1 cellular context compared by ENCODE assay signal in the genomic region with DNA sequence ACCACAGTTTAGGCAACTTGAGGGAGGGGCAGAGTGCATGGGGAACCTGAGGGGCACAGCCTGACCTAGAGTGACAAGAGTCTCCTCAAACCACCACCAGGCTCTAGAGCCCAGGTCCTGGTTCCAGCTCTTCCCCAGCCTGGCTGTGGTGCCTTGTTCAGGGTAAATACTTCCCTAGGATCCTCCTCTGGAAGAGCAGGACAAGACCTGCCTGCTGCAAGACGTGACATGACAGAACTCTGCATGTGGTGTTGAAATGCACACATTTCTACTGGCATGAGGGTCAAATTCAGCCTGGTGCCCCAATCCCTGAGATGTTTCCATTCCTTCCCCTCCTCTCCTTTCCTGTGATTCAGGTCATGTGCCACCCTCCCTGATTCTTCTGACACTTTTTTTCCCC.
TF ChIP-seq lines count a peak whose summit lies in the region.

No MANE protein-coding gene starts in this region.

TF ChIP-seq in WTC11, 78 proteins besides CTCF, POLR2A, EP300 and RAD21:
- TF ChIP-seq SMAD4 (CRISPR knock-in tag; IDR thresholded peaks at IDR 0.05) = no peak
- TF ChIP-seq CDX4 (CRISPR knock-in tag; IDR thresholded peaks at IDR 0.05; ENCODE audit: borderline replicate concordance) = no peak
- no peak for TF ChIP-seq CREB1 (CRISPR knock-in tag; IDR thresholded peaks at IDR 0.05)
- TF ChIP-seq KAT7 (CRISPR knock-in tag; IDR thresholded peaks at IDR 0.05; ENCODE audit: borderline replicate concordance) = no peak
- TF ChIP-seq CREM (CRISPR knock-in tag; IDR thresholded peaks at IDR 0.05) = no peak
- TF ChIP-seq, protein P1, sequence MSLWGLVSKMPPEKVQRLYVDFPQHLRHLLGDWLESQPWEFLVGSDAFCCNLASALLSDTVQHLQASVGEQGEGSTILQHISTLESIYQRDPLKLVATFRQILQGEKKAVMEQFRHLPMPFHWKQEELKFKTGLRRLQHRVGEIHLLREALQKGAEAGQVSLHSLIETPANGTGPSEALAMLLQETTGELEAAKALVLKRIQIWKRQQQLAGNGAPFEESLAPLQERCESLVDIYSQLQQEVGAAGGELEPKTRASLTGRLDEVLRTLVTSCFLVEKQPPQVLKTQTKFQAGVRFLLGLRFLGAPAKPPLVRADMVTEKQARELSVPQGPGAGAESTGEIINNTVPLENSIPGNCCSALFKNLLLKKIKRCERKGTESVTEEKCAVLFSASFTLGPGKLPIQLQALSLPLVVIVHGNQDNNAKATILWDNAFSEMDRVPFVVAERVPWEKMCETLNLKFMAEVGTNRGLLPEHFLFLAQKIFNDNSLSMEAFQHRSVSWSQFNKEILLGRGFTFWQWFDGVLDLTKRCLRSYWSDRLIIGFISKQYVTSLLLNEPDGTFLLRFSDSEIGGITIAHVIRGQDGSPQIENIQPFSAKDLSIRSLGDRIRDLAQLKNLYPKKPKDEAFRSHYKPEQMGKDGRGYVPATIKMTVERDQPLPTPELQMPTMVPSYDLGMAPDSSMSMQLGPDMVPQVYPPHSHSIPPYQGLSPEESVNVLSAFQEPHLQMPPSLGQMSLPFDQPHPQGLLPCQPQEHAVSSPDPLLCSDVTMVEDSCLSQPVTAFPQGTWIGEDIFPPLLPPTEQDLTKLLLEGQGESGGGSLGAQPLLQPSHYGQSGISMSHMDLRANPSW (CRISPR knock-in tag; conservative IDR thresholded peaks at IDR 0.05; ENCODE audit: low read depth) = no peak
- no peak for TF ChIP-seq GRHL2 (CRISPR knock-in tag; IDR thresholded peaks at IDR 0.05; ENCODE audit: insufficient replicate concordance, severe bottlenecking)
- TF ChIP-seq ZNF232 (CRISPR knock-in tag; IDR thresholded peaks at IDR 0.05) = no peak
- no peak for TF ChIP-seq TEAD4 (CRISPR knock-in tag; IDR thresholded peaks at IDR 0.05)
- TF ChIP-seq TCF7 (CRISPR knock-in tag; IDR thresholded peaks at IDR 0.05; ENCODE audit: low read depth) = no peak
- no peak for TF ChIP-seq ZNF219 (CRISPR knock-in tag; IDR thresholded peaks at IDR 0.05; ENCODE audit: borderline replicate concordance)
- TF ChIP-seq, protein P2, sequence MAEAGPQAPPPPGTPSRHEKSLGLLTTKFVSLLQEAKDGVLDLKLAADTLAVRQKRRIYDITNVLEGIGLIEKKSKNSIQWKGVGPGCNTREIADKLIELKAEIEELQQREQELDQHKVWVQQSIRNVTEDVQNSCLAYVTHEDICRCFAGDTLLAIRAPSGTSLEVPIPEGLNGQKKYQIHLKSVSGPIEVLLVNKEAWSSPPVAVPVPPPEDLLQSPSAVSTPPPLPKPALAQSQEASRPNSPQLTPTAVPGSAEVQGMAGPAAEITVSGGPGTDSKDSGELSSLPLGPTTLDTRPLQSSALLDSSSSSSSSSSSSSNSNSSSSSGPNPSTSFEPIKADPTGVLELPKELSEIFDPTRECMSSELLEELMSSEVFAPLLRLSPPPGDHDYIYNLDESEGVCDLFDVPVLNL (CRISPR knock-in tag; IDR thresholded peaks at IDR 0.05; ENCODE audit: borderline replicate concordance, low read depth) = no peak
- TF ChIP-seq ZNF317 (CRISPR knock-in tag; IDR thresholded peaks at IDR 0.05; ENCODE audit: borderline replicate concordance, low read depth) = no peak
- no peak for TF ChIP-seq MLX (CRISPR knock-in tag; IDR thresholded peaks at IDR 0.05)
- TF ChIP-seq ZNF396 (CRISPR knock-in tag; IDR thresholded peaks at IDR 0.05; ENCODE audit: borderline replicate concordance) = no peak
- TF ChIP-seq, protein P3, sequence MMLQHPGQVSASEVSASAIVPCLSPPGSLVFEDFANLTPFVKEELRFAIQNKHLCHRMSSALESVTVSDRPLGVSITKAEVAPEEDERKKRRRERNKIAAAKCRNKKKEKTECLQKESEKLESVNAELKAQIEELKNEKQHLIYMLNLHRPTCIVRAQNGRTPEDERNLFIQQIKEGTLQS (CRISPR knock-in tag; conservative IDR thresholded peaks at IDR 0.05) = no peak
- no peak for TF ChIP-seq JAZF1 (CRISPR knock-in tag; IDR thresholded peaks at IDR 0.05)
- TF ChIP-seq USF2 (CRISPR knock-in tag; IDR thresholded peaks at IDR 0.05) = no peak
